In the genomic region with DNA sequence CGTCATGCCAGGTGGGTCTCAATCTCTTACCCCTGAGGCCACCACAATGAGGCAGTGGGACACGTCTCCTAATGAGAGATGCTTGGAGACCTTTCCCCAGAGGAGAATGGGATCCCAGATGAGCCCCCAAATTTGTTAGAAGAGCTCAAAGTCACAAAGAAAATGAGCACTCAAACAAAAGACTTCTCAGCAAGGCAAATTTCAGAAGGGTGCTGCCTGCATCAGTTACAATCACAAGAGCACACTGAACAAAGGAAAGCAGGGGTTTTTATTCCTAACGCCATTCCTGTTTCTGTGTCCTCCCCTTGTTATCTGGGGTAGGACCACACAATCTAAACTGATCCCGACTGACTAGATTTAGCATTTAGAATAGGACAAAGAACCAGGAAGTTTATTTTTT, we compare ENCODE assay signal across 2 cellular contexts.
TF ChIP-seq lines count a peak whose summit lies in the region.

No MANE protein-coding gene starts in this region.

TF ChIP-seq in HEK293, 187 proteins besides CTCF, POLR2A, EP300 and RAD21:
- no peak for TF ChIP-seq ZNF26 (tag by site-specific recombination; IDR thresholded peaks at IDR 0.05)
- TF ChIP-seq PRDM4 (tag by site-specific recombination; IDR thresholded peaks at IDR 0.05): no peak
- TF ChIP-seq, protein P1, sequence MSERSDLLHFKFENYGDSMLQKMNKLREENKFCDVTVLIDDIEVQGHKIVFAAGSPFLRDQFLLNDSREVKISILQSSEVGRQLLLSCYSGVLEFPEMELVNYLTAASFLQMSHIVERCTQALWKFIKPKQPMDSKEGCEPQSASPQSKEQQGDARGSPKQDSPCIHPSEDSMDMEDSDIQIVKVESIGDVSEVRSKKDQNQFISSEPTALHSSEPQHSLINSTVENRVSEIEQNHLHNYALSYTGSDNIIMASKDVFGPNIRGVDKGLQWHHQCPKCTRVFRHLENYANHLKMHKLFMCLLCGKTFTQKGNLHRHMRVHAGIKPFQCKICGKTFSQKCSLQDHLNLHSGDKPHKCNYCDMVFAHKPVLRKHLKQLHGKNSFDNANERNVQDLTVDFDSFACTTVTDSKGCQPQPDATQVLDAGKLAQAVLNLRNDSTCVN (tag by site-specific recombination; optimal IDR thresholded peaks at IDR 0.05): no peak
- TF ChIP-seq SETDB1 (IDR thresholded peaks at IDR 0.05; ENCODE audit: insufficient read length, low read length): peak; percentile 78
- TF ChIP-seq ZNF302 (tag by site-specific recombination; IDR thresholded peaks at IDR 0.05; ENCODE audit: low read depth): no peak
- no peak for TF ChIP-seq ZBTB20 (tag by site-specific recombination; IDR thresholded peaks at IDR 0.05)

TF ChIP-seq in K562, 482 proteins besides CTCF, POLR2A, EP300 and RAD21:
- TF ChIP-seq COPS2 (conservative IDR thresholded peaks at IDR 0.05) (no peak), FOXJ3 (CRISPR knock-in tag; IDR thresholded peaks at IDR 0.05) (no peak), TRIM28 (IDR thresholded peaks at IDR 0.05) (0 out of 2 replicates have a peak, but pooled peaks have one; percentile 40), ETV5 (CRISPR knock-in tag; IDR thresholded peaks at IDR 0.05; ENCODE audit: low read depth) (no peak), SIX5 (IDR thresholded peaks at IDR 0.05; ENCODE audit: borderline replicate concordance in 1 of 2, insufficient read depth in 1 of 2, low read depth in 1 of 2, low read length in 2 of 2) (no peak), CBX3 (IDR thresholded peaks at IDR 0.05; ENCODE audit: borderline replicate concordance in 1 of 2, low read length in 2 of 2) (peak in 1 of 2 experiments; percentile 88; a peak in 1 of 3 replicates), ZNF280A (IDR thresholded peaks at IDR 0.05; ENCODE audit: low read depth, partially characterized antibody) (peak; percentile 65), CBX5 (IDR thresholded peaks at IDR 0.05; ENCODE audit: borderline replicate concordance, low read depth) (0 out of 2 replicates have a peak, but pooled peaks have one; percentile 32), ZNF717 (CRISPR knock-in tag; IDR thresholded peaks at IDR 0.05) (no peak)
